In the genomic region with DNA sequence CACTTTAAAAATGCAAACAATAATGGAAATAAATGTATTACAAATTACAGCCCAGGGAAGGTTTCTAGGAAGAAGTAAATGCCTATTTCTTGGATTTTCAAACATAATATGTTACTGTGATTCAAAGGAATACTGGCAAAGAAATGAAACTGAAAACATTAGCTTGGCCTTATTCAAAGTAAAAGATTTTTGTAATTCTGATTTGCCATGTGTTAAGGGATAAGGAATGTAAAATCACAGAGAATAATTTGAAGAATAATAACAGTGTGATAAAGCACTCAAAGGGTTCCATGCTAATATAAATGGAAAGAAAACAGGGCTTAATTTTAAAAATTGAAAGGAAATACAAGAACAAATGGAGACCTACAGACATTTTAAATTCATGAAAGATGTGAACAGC, we compare ENCODE assay signal across 24 cellular contexts.
DNase-seq lines count a peak whose midpoint lies in the region; ATAC-seq, FAIRE-seq and TF ChIP-seq lines count a peak whose summit lies in the region.
"Had no signal": no experiment of that assay in that cellular context is flagged by ENCODE, and none has a peak within 500 bp of the region (broad histone marks: within the 10 kb centered on the region; RNA-seq: fewer than 3 reads in every experiment).

No MANE protein-coding gene starts in this region.

- DNase-seq in mammary epithelial cell (no peak), breast epithelium (ENCODE audit: low spot score in 2 of 2) (no peak), endothelial cell of umbilical vein (ENCODE audit: low read depth, low spot score) (no peak), Peyer's patch (no peak), stomach (no peak), HuH-7 (ENCODE audit: low spot score) (no peak)
- DNase-seq: CD4-positive, CD25-positive, alpha-beta regulatory T cell; H9; HFFc6; MM.1S; NCI-H1417; NCI-H1694; NCI-H2029 treated with DMSO at 0.1 percent for 48 hours; NCI-H2227 treated with DMSO at 0.1 percent for 48 hours; NCI-H526 treated with DMSO at 0.1 percent for 48 hours; SHP77 treated with DMSO at 0.1 percent for 48 hours had no signal

- no peak for FAIRE-seq in endothelial cell of umbilical vein (lab: Jason Lieb, UNC)
- FAIRE-seq: D721Med had no signal

- dilution Hi-C loops in mammary epithelial cell (cut with HindIII; ENCODE audit: low sequenced_read_pairs) (no loop called here), endothelial cell of umbilical vein (cut with MboI; ENCODE audit: extremely low pct_ligation_motif_present, low sequenced_read_pairs) (no loop called here)

- no peaks in the 10 kb centered on the region for H3K9me1 ChIP-seq in endothelial cell of umbilical vein (replicated peaks; ENCODE audit: control insufficient read depth, extremely low read depth, insufficient read depth, low read length)

- H3K27me3 ChIP-seq in mammary epithelial cell (ENCODE audit: insufficient read depth, low read length) (no peaks in the 10 kb centered on the region), breast epithelium (no peaks in the 10 kb centered on the region), endothelial cell of umbilical vein (ENCODE audit: control insufficient read depth in 2 of 2, insufficient read depth in 2 of 2, low read length in 2 of 2) (no peaks in the 10 kb centered on the region), neuron (ENCODE audit: insufficient read depth, low read length) (no peaks in the 10 kb centered on the region), Peyer's patch (no peaks in the 10 kb centered on the region), stomach (no peaks in the 10 kb centered on the region)
- H3K27me3 ChIP-seq: BLaER1 had no signal

- ATAC-seq in HG02885 (IDR thresholded peaks at IDR 0.05; ENCODE audit: poor library complexity, unreplicated experiment) = no peak
- ATAC-seq: GM23338, Panc1 had no signal

- H3K9me3 ChIP-seq in mammary epithelial cell (replicated peaks; ENCODE audit: insufficient read depth, low read length) (no peaks in the 10 kb centered on the region), breast epithelium (no peaks in the 10 kb centered on the region), endothelial cell of umbilical vein (replicated peaks; ENCODE audit: control insufficient read depth, insufficient read depth, low read length) (no peaks in the 10 kb centered on the region), neuron (ENCODE audit: low read length) (no peaks in the 10 kb centered on the region), Peyer's patch (no peaks in the 10 kb centered on the region), stomach (no peaks in the 10 kb centered on the region)

- CTCF ChIA-PET in mammary epithelial cell (lab: Charles Lee; ENCODE audit: low non-redundant PET) (no interaction called here), endothelial cell of umbilical vein (lab: Charles Lee) (interaction anchor here (0.9 to 1.5 kb wide), 2 partner anchors 11 to 18 kb away, joined by 3 to 5 read pairs; no protein-coding TSS in a partner anchor)

- in situ Hi-C loops in mammary epithelial cell (cut with MboI; ENCODE audit: low sequenced_read_pairs in 2 of 2) = no loop called here

- H3K9ac ChIP-seq in mammary epithelial cell (ENCODE audit: insufficient read depth, low read length) (no peak overlapping the region), endothelial cell of umbilical vein (replicated peaks; ENCODE audit: extremely low read depth, insufficient read depth, low read length) (no peak overlapping the region)
- H3K9ac ChIP-seq: BLaER1, KMS-11 had no signal

- BruUV-seq in mammary epithelial cell (replicated peaks; lab: Mats Ljungman, UMichigan) = no TSS peak
- BruUV-seq in endothelial cell of umbilical vein (replicated peaks; lab: Mats Ljungman, UMichigan) = no TSS peak

- TF ChIP-seq CTCF in mammary epithelial cell (conservative IDR thresholded peaks at IDR 0.05 in 1 of 2, IDR thresholded peaks at IDR 0.05 in 1 of 2; ENCODE audit: extremely low read depth in 1 of 2, insufficient read depth in 1 of 2, low read depth in 1 of 2, low read length in 2 of 2) (no peak), breast epithelium (IDR thresholded peaks at IDR 0.05) (no peak), endothelial cell of umbilical vein (IDR thresholded peaks at IDR 0.05; ENCODE audit: extremely low read depth in 1 of 2, insufficient read depth in 1 of 2, low read depth in 1 of 2, low read length in 2 of 2) (no peak), Peyer's patch (IDR thresholded peaks at IDR 0.05) (no peak), stomach (IDR thresholded peaks at IDR 0.05) (no peak)

- H2AFZ ChIP-seq in mammary epithelial cell (ENCODE audit: low read depth, low read length) (peak overlapping the region; percentile 21), endothelial cell of umbilical vein (ENCODE audit: low read depth, low read length) (no peak overlapping the region), neuron (ENCODE audit: low read depth, low read length) (peak overlapping the region; percentile 65)
- H2AFZ ChIP-seq: GM23338 had no signal

- H4K20me1 ChIP-seq in mammary epithelial cell (ENCODE audit: insufficient read depth, low read length) (no peaks in the 10 kb centered on the region), endothelial cell of umbilical vein (replicated peaks; ENCODE audit: control insufficient read depth, extremely low read depth, insufficient read depth, low read length) (no peaks in the 10 kb centered on the region)
- H4K20me1 ChIP-seq: BLaER1 had no signal

- H3K4me3 ChIP-seq in mammary epithelial cell (replicated peaks in 1 of 3; ENCODE audit: insufficient read depth in 1 of 3, low read depth in 2 of 3, low read length in 3 of 3) (no peak overlapping the region), breast epithelium (no peak overlapping the region), endothelial cell of umbilical vein (replicated peaks in 1 of 3; ENCODE audit: insufficient read depth in 1 of 3, low read depth in 1 of 3, low read length in 3 of 3) (no peak overlapping the region), neuron (ENCODE audit: low read length) (no peak overlapping the region), Peyer's patch (no peak overlapping the region), stomach (no peak overlapping the region)
- H3K4me3 ChIP-seq: BLaER1, GM23338, SK-N-MC had no signal

- H3K4me1 ChIP-seq in mammary epithelial cell (ENCODE audit: insufficient read depth, low read length) (peaks cover 20% of the 10 kb centered on the region), breast epithelium (no peaks in the 10 kb centered on the region), endothelial cell of umbilical vein (ENCODE audit: control insufficient read depth, extremely low read depth, insufficient read depth, low read length) (peaks cover 13% of the 10 kb centered on the region), neuron (ENCODE audit: insufficient read depth, low read length) (peaks cover 18% of the 10 kb centered on the region), Peyer's patch (no peaks in the 10 kb centered on the region), stomach (peaks cover 0 to 4% (median 0%) of the 10 kb centered on the region in 4 donors)

- no peak overlapping the region for H3K4me2 ChIP-seq in mammary epithelial cell (ENCODE audit: insufficient read depth, low read depth, low read length)
- peak overlapping the region; percentile 13 for H3K4me2 ChIP-seq in endothelial cell of umbilical vein (ENCODE audit: insufficient read depth, low read length)
- H3K4me2 ChIP-seq: GM23338, KMS-11 had no signal

- no peak overlapping the region for H3K27ac ChIP-seq in mammary epithelial cell (ENCODE audit: insufficient read depth, low read depth, low read length)
- no peak overlapping the region for H3K27ac ChIP-seq in breast epithelium
- H3K27ac ChIP-seq in endothelial cell of umbilical vein (ENCODE audit: insufficient read depth, low read depth, low read length) = no peak overlapping the region
- H3K27ac ChIP-seq in Peyer's patch = no peak overlapping the region
- H3K27ac ChIP-seq in stomach = no peak overlapping the region
- H3K27ac ChIP-seq: BLaER1, KMS-11, SK-N-MC had no signal

- H3K79me2 ChIP-seq in mammary epithelial cell (ENCODE audit: insufficient read depth, low read length) (no peaks in the 10 kb centered on the region), endothelial cell of umbilical vein (ENCODE audit: control insufficient read depth, insufficient read depth, low read length) (no peaks in the 10 kb centered on the region)

- POLR2A ChIA-PET in endothelial cell of umbilical vein (lab: Charles Lee) = no interaction called here

- TF ChIP-seq POLR2A in breast epithelium (IDR thresholded peaks at IDR 0.05) (no peak), endothelial cell of umbilical vein (IDR thresholded peaks at IDR 0.05; ENCODE audit: low read depth, low read length) (no peak), Peyer's patch (IDR thresholded peaks at IDR 0.05) (no peak), stomach (IDR thresholded peaks at IDR 0.05) (no peak)

- H3K36me3 ChIP-seq in mammary epithelial cell (ENCODE audit: insufficient read depth, low read length) = no peaks in the 10 kb centered on the region
- H3K36me3 ChIP-seq in breast epithelium = no peaks in the 10 kb centered on the region
- no peaks in the 10 kb centered on the region for H3K36me3 ChIP-seq in endothelial cell of umbilical vein (ENCODE audit: control insufficient read depth in 2 of 2, extremely low read depth in 1 of 2, insufficient read depth in 2 of 2, low read length in 2 of 2)
- no peaks in the 10 kb centered on the region for H3K36me3 ChIP-seq in neuron (ENCODE audit: insufficient read depth, low read length)
- no peaks in the 10 kb centered on the region for H3K36me3 ChIP-seq in Peyer's patch
- H3K36me3 ChIP-seq in stomach = no peaks in the 10 kb centered on the region
- H3K36me3 ChIP-seq: BLaER1 had no signal

- intact Hi-C loops in mammary epithelial cell (cut with micrococcal nuclease) (no loop called here), breast epithelium (cut with DNase I; ENCODE audit: low total_unique reads) (no loop called here), endothelial cell of umbilical vein (cut with micrococcal nuclease) (no loop called here), stomach (cut with DNase I; ENCODE audit: low total_unique reads) (no loop called here)

- TF ChIP-seq EP300 in stomach (IDR thresholded peaks at IDR 0.05) = no peak

TF ChIP-seq in endothelial cell of umbilical vein, 7 proteins besides CTCF, POLR2A, EP300 and RAD21:
- no peak for TF ChIP-seq FOS (IDR thresholded peaks at IDR 0.05; ENCODE audit: borderline replicate concordance, insufficient read depth, low read length)
- no peak for TF ChIP-seq JUN (IDR thresholded peaks at IDR 0.05; ENCODE audit: borderline replicate concordance, insufficient read depth, insufficient read length, low read depth)
- no peak for TF ChIP-seq EZH2 (IDR thresholded peaks at IDR 0.05; ENCODE audit: borderline replicate concordance, low read depth, low read length, severe bottlenecking)
- no peak for TF ChIP-seq MYC (IDR thresholded peaks at IDR 0.05; ENCODE audit: low read depth, low read length)
- no peak for TF ChIP-seq GATA2 (IDR thresholded peaks at IDR 0.05; ENCODE audit: insufficient read depth, insufficient read length, low read depth, low read length)
- no peak for TF ChIP-seq POLR2AphosphoS5 (IDR thresholded peaks at IDR 0.05; ENCODE audit: insufficient read depth, low read depth, low read length)
- TF ChIP-seq, protein P1, sequence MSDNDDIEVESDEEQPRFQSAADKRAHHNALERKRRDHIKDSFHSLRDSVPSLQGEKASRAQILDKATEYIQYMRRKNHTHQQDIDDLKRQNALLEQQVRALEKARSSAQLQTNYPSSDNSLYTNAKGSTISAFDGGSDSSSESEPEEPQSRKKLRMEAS (IDR thresholded peaks at IDR 0.05; ENCODE audit: insufficient read depth, insufficient read length) = no peak
